Comparison of ENCODE assay signal across 8 cellular contexts in genomic region chr12:98642801-98643200, GRCh38. TPM values are rescaled to one million over a fixed set of nuclear protein-coding genes. Genes with fewer than 3 reads are reported as not detected.
A peak's percentile ranks its signal among the peaks of the same experiment; 100 is the strongest.
DNase-seq lines count a peak whose midpoint lies in the region; ATAC-seq and TF ChIP-seq lines count a peak whose summit lies in the region.
"Not testable (repeated sequence)": the region's sequence is repeated elsewhere in the genome, so short reads cannot be mapped to it uniquely, and the experiment has no call there.

No MANE protein-coding gene starts in this region.

- not testable (repeated sequence) for DNase-seq in AG04449 (ENCODE audit: low read depth, low spot score); GM12864 (ENCODE audit: low read depth); NB4 (ENCODE audit: low read depth); WTC11 (ENCODE audit: low spot score); endodermal cell

- H3K36me3 ChIP-seq in endodermal cell (ENCODE audit: control insufficient read depth, insufficient read depth, low read length); skeletal muscle satellite cell (ENCODE audit: insufficient read depth, low read length): not testable (repeated sequence)
- H3K36me3 ChIP-seq in mesodermal cell (ENCODE audit: control insufficient read depth, insufficient read depth, low read length), result peaks cover 48% of the 10 kb centered on the region

- WGBS in endodermal cell (ENCODE audit: insufficient coverage in 1 of 2, insufficient read length in 1 of 2), 2 experiments, result 99% methylated on average over 5 of the region's 5 CpGs; no CpG with 5 or more reads in 1 of the 2 experiments
- WGBS in mesodermal cell (ENCODE audit: insufficient coverage in 2 of 2), 2 experiments, result 100% methylated on average over 1 of the region's 5 CpGs; no CpG with 5 or more reads in 1 of the 2 experiments

- not testable (repeated sequence) for H3K36me3 Mint-ChIP-seq in WTC11; activated naive CD4-positive, alpha-beta T cell treated with anti-CD3 and anti-CD28 coated beads, Interleukin-2, amount 50 U/mL, for 24 hours; endodermal cell (ENCODE audit: low read depth)

- not testable (repeated sequence) for H3K9me3 Mint-ChIP-seq in WTC11; activated naive CD4-positive, alpha-beta T cell treated with anti-CD3 and anti-CD28 coated beads, Interleukin-2, amount 50 U/mL, for 24 hours; endodermal cell

- not testable (repeated sequence) for H3K27me3 Mint-ChIP-seq in WTC11 (ENCODE audit: low read depth); activated naive CD4-positive, alpha-beta T cell treated with anti-CD3 and anti-CD28 coated beads, Interleukin-2, amount 50 U/mL, for 24 hours; endodermal cell (ENCODE audit: insufficient read depth)

- not testable (repeated sequence) for H3K9me3 ChIP-seq in endodermal cell (ENCODE audit: control insufficient read depth, low read length); mesodermal cell (ENCODE audit: control insufficient read depth, low read length); skeletal muscle satellite cell (replicated peaks; ENCODE audit: low read length)

- H3K4me3 ChIP-seq in AG04449 (ENCODE audit: low read depth, low read length) (peak overlapping the region; percentile 92; the same call in 1 of the 2 replicates), GM12864 (ENCODE audit: low read depth, low read length) (peak overlapping the region; percentile 98; the same call in 1 of the 2 replicates), NB4 (ENCODE audit: low read depth, low read length) (peak overlapping the region; percentile 84), endodermal cell (ENCODE audit: low read length) (peak overlapping the region; percentile 100), mesodermal cell (ENCODE audit: extremely low read depth, insufficient read depth, low read length, poor library complexity, severe bottlenecking) (peak overlapping the region; percentile 98), skeletal muscle satellite cell (ENCODE audit: low read length) (peak overlapping the region; percentile 92)

- H3K4me2 ChIP-seq in skeletal muscle satellite cell (ENCODE audit: low read length), result peak overlapping the region; percentile 83

- H3K4me3 Mint-ChIP-seq in WTC11 (peak overlapping the region; percentile 95), endodermal cell (peak overlapping the region; percentile 90)
- peak overlapping the region; percentile 97 for H3K4me3 Mint-ChIP-seq in activated naive CD4-positive, alpha-beta T cell treated with anti-CD3 and anti-CD28 coated beads, Interleukin-2, amount 50 U/mL, for 24 hours

- not testable (repeated sequence) for H3K27ac ChIP-seq in endodermal cell (ENCODE audit: low read depth, low read length); mesodermal cell (ENCODE audit: low read depth, low read length, severe bottlenecking)

- TF ChIP-seq POLR2A in NB4 (IDR thresholded peaks at IDR 0.05; ENCODE audit: extremely low read depth, insufficient read length), result not testable (repeated sequence)

- POLR2A ChIA-PET in AG04449 (lab: Yijun Ruan, JAX); WTC11 (lab: Charles Lee): not testable (repeated sequence)

- not testable (repeated sequence) for ATAC-seq in WTC11

- peaks cover 16% of the 10 kb centered on the region for H3K4me1 Mint-ChIP-seq in WTC11
- H3K4me1 Mint-ChIP-seq in activated naive CD4-positive, alpha-beta T cell treated with anti-CD3 and anti-CD28 coated beads, Interleukin-2, amount 50 U/mL, for 24 hours, result peaks cover 19% of the 10 kb centered on the region
- H3K4me1 Mint-ChIP-seq in endodermal cell, result not testable (repeated sequence)

- H3K27ac Mint-ChIP-seq in WTC11; activated naive CD4-positive, alpha-beta T cell treated with anti-CD3 and anti-CD28 coated beads, Interleukin-2, amount 50 U/mL, for 24 hours; endodermal cell: not testable (repeated sequence)

- TF ChIP-seq CTCF in AG04449 (IDR thresholded peaks at IDR 0.05; ENCODE audit: insufficient read depth, low read length, missing control alignments); GM12864 (IDR thresholded peaks at IDR 0.05; ENCODE audit: low read depth, low read length, missing control alignments); NB4 (IDR thresholded peaks at IDR 0.05; ENCODE audit: low read depth, low read length); WTC11 (IDR thresholded peaks at IDR 0.05); endodermal cell (conservative IDR thresholded peaks at IDR 0.05): not testable (repeated sequence)

- H3K4me1 ChIP-seq in endodermal cell (ENCODE audit: control insufficient read depth, insufficient read depth, low read length); mesodermal cell (ENCODE audit: control insufficient read depth, insufficient read depth, low read length, poor library complexity, severe bottlenecking); skeletal muscle satellite cell (ENCODE audit: control insufficient read depth, insufficient read depth, low read length): not testable (repeated sequence)

- H3K9ac ChIP-seq in endodermal cell (ENCODE audit: extremely low read depth, low read length, poor library complexity, severe bottlenecking); skeletal muscle satellite cell (ENCODE audit: low read depth, low read length): not testable (repeated sequence)

- CTCF ChIA-PET in AG04449 (lab: Yijun Ruan, JAX), result interaction anchor here (1.2 to 1.7 kb wide), 2 partner anchors 13 to 126 kb away, joined by 4 to 6 read pairs; no protein-coding TSS in a partner anchor
- CTCF ChIA-PET in WTC11 (lab: Charles Lee), result interaction anchor here (1.9 kb wide), 1 partner anchor 76 kb away, joined by 8 read pairs; no protein-coding TSS in a partner anchor

- H3K27me3 ChIP-seq in endodermal cell (ENCODE audit: control insufficient read depth, insufficient read depth, low read length, poor library complexity, severe bottlenecking); skeletal muscle satellite cell (ENCODE audit: control insufficient read depth, insufficient read depth, low read length): not testable (repeated sequence)

TF ChIP-seq in WTC11, 78 proteins besides CTCF, POLR2A, EP300 and RAD21:
- TF ChIP-seq ZNF121 (CRISPR knock-in tag; IDR thresholded peaks at IDR 0.05), result 0 out of 2 replicates have a peak, but pooled peaks have one; percentile 37

RNA-seq across cellular contexts. Expression of gene IKBIP, which starts 1.8 kb away (rescaled TPM):
- total RNA-seq in WTC11 (2021) (15.5 to 17.3 TPM (median 17.0 TPM) in 3 replicates), endodermal cell (10 to 100 TPM; 10.6 to 16.3 TPM)
- polyA plus RNA-seq in endodermal cell (2013, experiment 1 of 2), result 24.7 TPM
- 30.5 TPM for polyA plus RNA-seq in endodermal cell (2013, experiment 2 of 2)
- 78.2 TPM for polyA plus RNA-seq in mesodermal cell (2013, experiment 1 of 2)
- 98.2 TPM for polyA plus RNA-seq in mesodermal cell (2013, experiment 2 of 2)
- total RNA-seq in skeletal muscle satellite cell (2012; rRNA removed), result 86.4 and 86.7 TPM in 2 replicates

RNA-seq across cellular contexts. Expression of gene APAF1, which starts 2.3 kb away (rescaled TPM):
- 18.4 to 20.6 TPM (median 19.3 TPM) in 3 replicates for total RNA-seq in WTC11 (2021)
- 10 to 100 TPM; 23.8 to 32.4 TPM for total RNA-seq in endodermal cell
- polyA plus RNA-seq in endodermal cell (2013, experiment 1 of 2), result 20.6 TPM
- polyA plus RNA-seq in endodermal cell (2013, experiment 2 of 2), result 20.0 TPM
- polyA plus RNA-seq in mesodermal cell (2013, experiment 1 of 2), result 31.9 TPM
- 29.4 TPM for polyA plus RNA-seq in mesodermal cell (2013, experiment 2 of 2)
- 18.0 and 18.6 TPM in 2 replicates for total RNA-seq in skeletal muscle satellite cell (2012; rRNA removed)

RNA-seq across cellular contexts. Expression of gene SLC25A3, which starts 49.3 kb away (rescaled TPM):
- total RNA-seq in WTC11 (2021), result 716 to 733 TPM (median 726 TPM) in 3 replicates
- 100 to 1,000 TPM; 522 to 531 TPM for total RNA-seq in endodermal cell
- 694 TPM for polyA plus RNA-seq in endodermal cell (2013, experiment 1 of 2)
- polyA plus RNA-seq in endodermal cell (2013, experiment 2 of 2), result 600 TPM
- 682 TPM for polyA plus RNA-seq in mesodermal cell (2013, experiment 1 of 2)
- polyA plus RNA-seq in mesodermal cell (2013, experiment 2 of 2), result 656 TPM
- total RNA-seq in skeletal muscle satellite cell (2012; rRNA removed), result 808 and 845 TPM in 2 replicates
